In the genomic region with DNA sequence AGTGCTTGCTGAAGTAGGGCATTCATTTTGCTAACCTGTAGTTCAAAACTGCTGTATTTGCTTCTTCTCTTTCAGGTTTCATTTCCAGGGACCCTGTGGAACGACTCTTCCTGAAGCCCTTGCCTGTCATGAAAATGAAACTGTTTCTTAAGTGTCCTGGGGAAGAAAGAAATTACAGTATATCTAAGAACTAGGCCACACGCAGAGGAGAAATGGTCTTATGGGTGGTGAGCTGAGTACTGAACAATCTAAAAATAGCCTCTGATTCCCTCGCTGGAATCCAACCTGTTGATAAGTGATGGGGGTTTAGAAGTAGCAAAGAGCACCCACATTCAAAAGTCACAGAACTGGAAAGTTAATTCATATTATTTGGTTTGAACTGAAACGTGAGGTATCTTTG, we compare ENCODE assay signal across 1 cellular context.
TF ChIP-seq lines count a peak whose summit lies in the region.

No MANE protein-coding gene starts in this region.

TF ChIP-seq in K562, 482 proteins besides CTCF, POLR2A, EP300 and RAD21:
- TF ChIP-seq, protein P1, sequence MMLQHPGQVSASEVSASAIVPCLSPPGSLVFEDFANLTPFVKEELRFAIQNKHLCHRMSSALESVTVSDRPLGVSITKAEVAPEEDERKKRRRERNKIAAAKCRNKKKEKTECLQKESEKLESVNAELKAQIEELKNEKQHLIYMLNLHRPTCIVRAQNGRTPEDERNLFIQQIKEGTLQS (IDR thresholded peaks at IDR 0.05) = no peak
- TF ChIP-seq, protein P1 (CRISPR knock-in tag; conservative IDR thresholded peaks at IDR 0.05) = peak; percentile 38; the same call in 1 of the 2 replicates
- TF ChIP-seq MEF2A (IDR thresholded peaks at IDR 0.05; ENCODE audit: control insufficient read depth, low read depth, low read length) (peak; percentile 93), MEF2D (tag; conservative IDR thresholded peaks at IDR 0.05; ENCODE audit: low read depth) (peak; percentile 76), MAZ (CRISPR knock-in tag; conservative IDR thresholded peaks at IDR 0.05 in 1 of 2, IDR thresholded peaks at IDR 0.05 in 1 of 2) (peak in 1 of 2 experiments; percentile 29; a peak in 1 of 4 replicates), CREM (IDR thresholded peaks at IDR 0.05; ENCODE audit: low read depth) (no peak)
